In the genomic region with DNA sequence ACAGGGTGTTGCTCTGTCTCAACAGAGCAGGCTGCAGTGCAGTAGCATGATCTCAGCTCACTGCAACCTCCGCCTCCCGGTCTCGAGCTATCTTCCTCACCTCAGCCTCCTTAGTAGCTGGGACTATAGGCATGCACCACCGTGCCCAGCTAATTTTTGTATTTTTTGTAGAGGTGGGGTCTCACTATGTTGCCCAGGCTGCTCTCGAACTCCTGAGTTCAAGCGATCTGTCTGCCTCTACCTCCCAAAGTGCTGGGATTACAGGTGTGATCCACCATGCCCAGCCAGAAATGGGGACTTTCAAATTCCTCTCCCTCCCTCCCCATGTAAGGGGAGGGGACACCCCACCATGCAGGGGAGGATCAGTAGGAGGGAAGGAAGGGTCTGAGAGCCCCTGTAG, we compare ENCODE assay signal across 1 cellular context. TPM values are rescaled to one million over a fixed set of nuclear protein-coding genes. Genes with fewer than 3 reads are reported as not detected.
"Had no signal": no experiment of that assay in that cellular context is flagged by ENCODE, and none has a peak within 500 bp of the region (broad histone marks: within the 10 kb centered on the region; RNA-seq: fewer than 3 reads in every experiment).

No MANE protein-coding gene starts in this region.

RNA-seq across cellular contexts. Expression of a gene that starts 3.4 kb away (rescaled TPM):
- polyA plus RNA-seq: IgD-negative memory B cell had no signal
